1 cellular context compared by ENCODE assay signal in the genomic region with DNA sequence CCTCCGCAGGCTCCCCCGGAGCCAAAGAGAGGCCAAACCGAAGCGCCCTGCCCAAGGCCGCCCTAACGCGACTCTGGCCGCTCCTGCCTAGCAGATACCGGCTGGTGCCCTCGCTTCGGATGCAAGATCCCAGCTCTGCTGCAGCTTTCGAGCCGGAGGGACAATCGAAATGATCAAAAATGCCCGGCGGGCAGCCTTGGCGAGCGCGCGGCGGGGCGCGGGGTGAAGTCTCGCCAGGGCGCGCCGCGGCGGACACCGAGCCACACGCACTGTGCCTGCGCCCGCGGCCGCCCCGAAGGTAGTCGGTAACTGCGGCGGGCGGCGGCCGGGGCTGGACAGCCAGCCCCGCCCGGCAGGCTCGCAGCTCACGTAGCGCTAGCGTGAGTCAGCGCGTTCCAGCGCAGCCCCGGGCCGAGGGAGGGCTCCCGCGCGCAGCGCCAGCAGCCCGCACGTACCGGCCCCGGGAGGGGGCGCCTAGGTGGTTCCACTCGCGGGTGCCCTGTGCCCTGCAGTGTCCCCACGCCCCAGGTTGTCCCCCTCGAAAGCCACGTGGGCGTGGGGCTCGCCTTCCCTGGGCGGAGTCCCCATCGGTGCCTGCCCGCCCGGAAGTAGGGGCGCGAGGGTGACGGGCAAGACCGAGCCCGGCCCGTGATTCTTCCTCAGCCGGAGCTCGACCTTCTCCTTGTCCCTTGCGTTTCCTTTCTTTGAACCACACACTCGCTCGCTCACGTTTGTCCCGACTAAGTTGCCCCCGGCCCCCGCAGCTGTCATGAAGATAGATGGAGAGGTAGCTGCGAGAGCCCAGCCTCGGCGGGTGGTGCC.
A peak's percentile ranks its signal among the peaks of the same experiment; 100 is the strongest.
TF ChIP-seq lines count a peak whose summit lies in the region.

No MANE protein-coding gene starts in this region.

TF ChIP-seq in WTC11, 78 proteins besides CTCF, POLR2A, EP300 and RAD21 (continued from another document):
- TF ChIP-seq, protein P1, sequence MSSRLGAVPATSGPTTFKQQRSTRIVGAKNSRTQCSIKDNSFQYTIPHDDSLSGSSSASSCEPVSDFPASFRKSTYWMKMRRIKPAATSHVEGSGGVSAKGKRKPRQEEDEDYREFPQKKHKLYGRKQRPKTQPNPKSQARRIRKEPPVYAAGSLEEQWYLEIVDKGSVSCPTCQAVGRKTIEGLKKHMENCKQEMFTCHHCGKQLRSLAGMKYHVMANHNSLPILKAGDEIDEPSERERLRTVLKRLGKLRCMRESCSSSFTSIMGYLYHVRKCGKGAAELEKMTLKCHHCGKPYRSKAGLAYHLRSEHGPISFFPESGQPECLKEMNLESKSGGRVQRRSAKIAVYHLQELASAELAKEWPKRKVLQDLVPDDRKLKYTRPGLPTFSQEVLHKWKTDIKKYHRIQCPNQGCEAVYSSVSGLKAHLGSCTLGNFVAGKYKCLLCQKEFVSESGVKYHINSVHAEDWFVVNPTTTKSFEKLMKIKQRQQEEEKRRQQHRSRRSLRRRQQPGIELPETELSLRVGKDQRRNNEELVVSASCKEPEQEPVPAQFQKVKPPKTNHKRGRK (CRISPR knock-in tag; IDR thresholded peaks at IDR 0.05; ENCODE audit: borderline replicate concordance), result no peak
- TF ChIP-seq GTF2I (CRISPR knock-in tag; conservative IDR thresholded peaks at IDR 0.05), result no peak
- TF ChIP-seq RORB (CRISPR knock-in tag; IDR thresholded peaks at IDR 0.05), result no peak
- TF ChIP-seq, protein P2, sequence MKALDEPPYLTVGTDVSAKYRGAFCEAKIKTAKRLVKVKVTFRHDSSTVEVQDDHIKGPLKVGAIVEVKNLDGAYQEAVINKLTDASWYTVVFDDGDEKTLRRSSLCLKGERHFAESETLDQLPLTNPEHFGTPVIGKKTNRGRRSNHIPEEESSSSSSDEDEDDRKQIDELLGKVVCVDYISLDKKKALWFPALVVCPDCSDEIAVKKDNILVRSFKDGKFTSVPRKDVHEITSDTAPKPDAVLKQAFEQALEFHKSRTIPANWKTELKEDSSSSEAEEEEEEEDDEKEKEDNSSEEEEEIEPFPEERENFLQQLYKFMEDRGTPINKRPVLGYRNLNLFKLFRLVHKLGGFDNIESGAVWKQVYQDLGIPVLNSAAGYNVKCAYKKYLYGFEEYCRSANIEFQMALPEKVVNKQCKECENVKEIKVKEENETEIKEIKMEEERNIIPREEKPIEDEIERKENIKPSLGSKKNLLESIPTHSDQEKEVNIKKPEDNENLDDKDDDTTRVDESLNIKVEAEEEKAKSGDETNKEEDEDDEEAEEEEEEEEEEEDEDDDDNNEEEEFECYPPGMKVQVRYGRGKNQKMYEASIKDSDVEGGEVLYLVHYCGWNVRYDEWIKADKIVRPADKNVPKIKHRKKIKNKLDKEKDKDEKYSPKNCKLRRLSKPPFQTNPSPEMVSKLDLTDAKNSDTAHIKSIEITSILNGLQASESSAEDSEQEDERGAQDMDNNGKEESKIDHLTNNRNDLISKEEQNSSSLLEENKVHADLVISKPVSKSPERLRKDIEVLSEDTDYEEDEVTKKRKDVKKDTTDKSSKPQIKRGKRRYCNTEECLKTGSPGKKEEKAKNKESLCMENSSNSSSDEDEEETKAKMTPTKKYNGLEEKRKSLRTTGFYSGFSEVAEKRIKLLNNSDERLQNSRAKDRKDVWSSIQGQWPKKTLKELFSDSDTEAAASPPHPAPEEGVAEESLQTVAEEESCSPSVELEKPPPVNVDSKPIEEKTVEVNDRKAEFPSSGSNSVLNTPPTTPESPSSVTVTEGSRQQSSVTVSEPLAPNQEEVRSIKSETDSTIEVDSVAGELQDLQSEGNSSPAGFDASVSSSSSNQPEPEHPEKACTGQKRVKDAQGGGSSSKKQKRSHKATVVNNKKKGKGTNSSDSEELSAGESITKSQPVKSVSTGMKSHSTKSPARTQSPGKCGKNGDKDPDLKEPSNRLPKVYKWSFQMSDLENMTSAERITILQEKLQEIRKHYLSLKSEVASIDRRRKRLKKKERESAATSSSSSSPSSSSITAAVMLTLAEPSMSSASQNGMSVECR (CRISPR knock-in tag; IDR thresholded peaks at IDR 0.05; ENCODE audit: borderline replicate concordance), result no peak
- TF ChIP-seq, protein P3, sequence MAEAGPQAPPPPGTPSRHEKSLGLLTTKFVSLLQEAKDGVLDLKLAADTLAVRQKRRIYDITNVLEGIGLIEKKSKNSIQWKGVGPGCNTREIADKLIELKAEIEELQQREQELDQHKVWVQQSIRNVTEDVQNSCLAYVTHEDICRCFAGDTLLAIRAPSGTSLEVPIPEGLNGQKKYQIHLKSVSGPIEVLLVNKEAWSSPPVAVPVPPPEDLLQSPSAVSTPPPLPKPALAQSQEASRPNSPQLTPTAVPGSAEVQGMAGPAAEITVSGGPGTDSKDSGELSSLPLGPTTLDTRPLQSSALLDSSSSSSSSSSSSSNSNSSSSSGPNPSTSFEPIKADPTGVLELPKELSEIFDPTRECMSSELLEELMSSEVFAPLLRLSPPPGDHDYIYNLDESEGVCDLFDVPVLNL (CRISPR knock-in tag; IDR thresholded peaks at IDR 0.05; ENCODE audit: borderline replicate concordance, low read depth), result no peak
- TF ChIP-seq, protein P4, sequence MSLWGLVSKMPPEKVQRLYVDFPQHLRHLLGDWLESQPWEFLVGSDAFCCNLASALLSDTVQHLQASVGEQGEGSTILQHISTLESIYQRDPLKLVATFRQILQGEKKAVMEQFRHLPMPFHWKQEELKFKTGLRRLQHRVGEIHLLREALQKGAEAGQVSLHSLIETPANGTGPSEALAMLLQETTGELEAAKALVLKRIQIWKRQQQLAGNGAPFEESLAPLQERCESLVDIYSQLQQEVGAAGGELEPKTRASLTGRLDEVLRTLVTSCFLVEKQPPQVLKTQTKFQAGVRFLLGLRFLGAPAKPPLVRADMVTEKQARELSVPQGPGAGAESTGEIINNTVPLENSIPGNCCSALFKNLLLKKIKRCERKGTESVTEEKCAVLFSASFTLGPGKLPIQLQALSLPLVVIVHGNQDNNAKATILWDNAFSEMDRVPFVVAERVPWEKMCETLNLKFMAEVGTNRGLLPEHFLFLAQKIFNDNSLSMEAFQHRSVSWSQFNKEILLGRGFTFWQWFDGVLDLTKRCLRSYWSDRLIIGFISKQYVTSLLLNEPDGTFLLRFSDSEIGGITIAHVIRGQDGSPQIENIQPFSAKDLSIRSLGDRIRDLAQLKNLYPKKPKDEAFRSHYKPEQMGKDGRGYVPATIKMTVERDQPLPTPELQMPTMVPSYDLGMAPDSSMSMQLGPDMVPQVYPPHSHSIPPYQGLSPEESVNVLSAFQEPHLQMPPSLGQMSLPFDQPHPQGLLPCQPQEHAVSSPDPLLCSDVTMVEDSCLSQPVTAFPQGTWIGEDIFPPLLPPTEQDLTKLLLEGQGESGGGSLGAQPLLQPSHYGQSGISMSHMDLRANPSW (CRISPR knock-in tag; conservative IDR thresholded peaks at IDR 0.05; ENCODE audit: low read depth), result no peak
- no peak for TF ChIP-seq ZNF396 (CRISPR knock-in tag; IDR thresholded peaks at IDR 0.05; ENCODE audit: borderline replicate concordance)
- TF ChIP-seq, protein P5, sequence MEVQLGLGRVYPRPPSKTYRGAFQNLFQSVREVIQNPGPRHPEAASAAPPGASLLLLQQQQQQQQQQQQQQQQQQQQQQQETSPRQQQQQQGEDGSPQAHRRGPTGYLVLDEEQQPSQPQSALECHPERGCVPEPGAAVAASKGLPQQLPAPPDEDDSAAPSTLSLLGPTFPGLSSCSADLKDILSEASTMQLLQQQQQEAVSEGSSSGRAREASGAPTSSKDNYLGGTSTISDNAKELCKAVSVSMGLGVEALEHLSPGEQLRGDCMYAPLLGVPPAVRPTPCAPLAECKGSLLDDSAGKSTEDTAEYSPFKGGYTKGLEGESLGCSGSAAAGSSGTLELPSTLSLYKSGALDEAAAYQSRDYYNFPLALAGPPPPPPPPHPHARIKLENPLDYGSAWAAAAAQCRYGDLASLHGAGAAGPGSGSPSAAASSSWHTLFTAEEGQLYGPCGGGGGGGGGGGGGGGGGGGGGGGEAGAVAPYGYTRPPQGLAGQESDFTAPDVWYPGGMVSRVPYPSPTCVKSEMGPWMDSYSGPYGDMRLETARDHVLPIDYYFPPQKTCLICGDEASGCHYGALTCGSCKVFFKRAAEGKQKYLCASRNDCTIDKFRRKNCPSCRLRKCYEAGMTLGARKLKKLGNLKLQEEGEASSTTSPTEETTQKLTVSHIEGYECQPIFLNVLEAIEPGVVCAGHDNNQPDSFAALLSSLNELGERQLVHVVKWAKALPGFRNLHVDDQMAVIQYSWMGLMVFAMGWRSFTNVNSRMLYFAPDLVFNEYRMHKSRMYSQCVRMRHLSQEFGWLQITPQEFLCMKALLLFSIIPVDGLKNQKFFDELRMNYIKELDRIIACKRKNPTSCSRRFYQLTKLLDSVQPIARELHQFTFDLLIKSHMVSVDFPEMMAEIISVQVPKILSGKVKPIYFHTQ (CRISPR knock-in tag; IDR thresholded peaks at IDR 0.05), result no peak
- TF ChIP-seq, protein P6, sequence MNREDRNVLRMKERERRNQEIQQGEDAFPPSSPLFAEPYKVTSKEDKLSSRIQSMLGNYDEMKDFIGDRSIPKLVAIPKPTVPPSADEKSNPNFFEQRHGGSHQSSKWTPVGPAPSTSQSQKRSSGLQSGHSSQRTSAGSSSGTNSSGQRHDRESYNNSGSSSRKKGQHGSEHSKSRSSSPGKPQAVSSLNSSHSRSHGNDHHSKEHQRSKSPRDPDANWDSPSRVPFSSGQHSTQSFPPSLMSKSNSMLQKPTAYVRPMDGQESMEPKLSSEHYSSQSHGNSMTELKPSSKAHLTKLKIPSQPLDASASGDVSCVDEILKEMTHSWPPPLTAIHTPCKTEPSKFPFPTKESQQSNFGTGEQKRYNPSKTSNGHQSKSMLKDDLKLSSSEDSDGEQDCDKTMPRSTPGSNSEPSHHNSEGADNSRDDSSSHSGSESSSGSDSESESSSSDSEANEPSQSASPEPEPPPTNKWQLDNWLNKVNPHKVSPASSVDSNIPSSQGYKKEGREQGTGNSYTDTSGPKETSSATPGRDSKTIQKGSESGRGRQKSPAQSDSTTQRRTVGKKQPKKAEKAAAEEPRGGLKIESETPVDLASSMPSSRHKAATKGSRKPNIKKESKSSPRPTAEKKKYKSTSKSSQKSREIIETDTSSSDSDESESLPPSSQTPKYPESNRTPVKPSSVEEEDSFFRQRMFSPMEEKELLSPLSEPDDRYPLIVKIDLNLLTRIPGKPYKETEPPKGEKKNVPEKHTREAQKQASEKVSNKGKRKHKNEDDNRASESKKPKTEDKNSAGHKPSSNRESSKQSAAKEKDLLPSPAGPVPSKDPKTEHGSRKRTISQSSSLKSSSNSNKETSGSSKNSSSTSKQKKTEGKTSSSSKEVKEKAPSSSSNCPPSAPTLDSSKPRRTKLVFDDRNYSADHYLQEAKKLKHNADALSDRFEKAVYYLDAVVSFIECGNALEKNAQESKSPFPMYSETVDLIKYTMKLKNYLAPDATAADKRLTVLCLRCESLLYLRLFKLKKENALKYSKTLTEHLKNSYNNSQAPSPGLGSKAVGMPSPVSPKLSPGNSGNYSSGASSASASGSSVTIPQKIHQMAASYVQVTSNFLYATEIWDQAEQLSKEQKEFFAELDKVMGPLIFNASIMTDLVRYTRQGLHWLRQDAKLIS (CRISPR knock-in tag; IDR thresholded peaks at IDR 0.05; ENCODE audit: borderline replicate concordance), result no peak
- TF ChIP-seq TEAD1 (CRISPR knock-in tag; IDR thresholded peaks at IDR 0.05), result no peak
- TF ChIP-seq, protein P7, sequence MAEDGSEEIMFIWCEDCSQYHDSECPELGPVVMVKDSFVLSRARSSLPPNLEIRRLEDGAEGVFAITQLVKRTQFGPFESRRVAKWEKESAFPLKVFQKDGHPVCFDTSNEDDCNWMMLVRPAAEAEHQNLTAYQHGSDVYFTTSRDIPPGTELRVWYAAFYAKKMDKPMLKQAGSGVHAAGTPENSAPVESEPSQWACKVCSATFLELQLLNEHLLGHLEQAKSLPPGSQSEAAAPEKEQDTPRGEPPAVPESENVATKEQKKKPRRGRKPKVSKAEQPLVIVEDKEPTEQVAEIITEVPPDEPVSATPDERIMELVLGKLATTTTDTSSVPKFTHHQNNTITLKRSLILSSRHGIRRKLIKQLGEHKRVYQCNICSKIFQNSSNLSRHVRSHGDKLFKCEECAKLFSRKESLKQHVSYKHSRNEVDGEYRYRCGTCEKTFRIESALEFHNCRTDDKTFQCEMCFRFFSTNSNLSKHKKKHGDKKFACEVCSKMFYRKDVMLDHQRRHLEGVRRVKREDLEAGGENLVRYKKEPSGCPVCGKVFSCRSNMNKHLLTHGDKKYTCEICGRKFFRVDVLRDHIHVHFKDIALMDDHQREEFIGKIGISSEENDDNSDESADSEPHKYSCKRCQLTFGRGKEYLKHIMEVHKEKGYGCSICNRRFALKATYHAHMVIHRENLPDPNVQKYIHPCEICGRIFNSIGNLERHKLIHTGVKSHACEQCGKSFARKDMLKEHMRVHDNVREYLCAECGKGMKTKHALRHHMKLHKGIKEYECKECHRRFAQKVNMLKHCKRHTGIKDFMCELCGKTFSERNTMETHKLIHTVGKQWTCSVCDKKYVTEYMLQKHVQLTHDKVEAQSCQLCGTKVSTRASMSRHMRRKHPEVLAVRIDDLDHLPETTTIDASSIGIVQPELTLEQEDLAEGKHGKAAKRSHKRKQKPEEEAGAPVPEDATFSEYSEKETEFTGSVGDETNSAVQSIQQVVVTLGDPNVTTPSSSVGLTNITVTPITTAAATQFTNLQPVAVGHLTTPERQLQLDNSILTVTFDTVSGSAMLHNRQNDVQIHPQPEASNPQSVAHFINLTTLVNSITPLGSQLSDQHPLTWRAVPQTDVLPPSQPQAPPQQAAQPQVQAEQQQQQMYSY (CRISPR knock-in tag; IDR thresholded peaks at IDR 0.05), result no peak
- TF ChIP-seq, protein P8, sequence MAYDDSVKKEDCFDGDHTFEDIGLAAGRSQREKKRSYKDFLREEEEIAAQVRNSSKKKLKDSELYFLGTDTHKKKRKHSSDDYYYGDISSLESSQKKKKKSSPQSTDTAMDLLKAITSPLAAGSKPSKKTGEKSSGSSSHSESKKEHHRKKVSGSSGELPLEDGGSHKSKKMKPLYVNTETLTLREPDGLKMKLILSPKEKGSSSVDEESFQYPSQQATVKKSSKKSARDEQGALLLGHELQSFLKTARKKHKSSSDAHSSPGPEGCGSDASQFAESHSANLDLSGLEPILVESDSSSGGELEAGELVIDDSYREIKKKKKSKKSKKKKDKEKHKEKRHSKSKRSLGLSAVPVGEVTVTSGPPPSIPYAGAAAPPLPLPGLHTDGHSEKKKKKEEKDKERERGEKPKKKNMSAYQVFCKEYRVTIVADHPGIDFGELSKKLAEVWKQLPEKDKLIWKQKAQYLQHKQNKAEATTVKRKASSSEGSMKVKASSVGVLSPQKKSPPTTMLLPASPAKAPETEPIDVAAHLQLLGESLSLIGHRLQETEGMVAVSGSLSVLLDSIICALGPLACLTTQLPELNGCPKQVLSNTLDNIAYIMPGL (CRISPR knock-in tag; IDR thresholded peaks at IDR 0.05), result peak; percentile 56; the same call in 1 of the 2 replicates
